2 cellular contexts compared by ENCODE assay signal in the genomic region with DNA sequence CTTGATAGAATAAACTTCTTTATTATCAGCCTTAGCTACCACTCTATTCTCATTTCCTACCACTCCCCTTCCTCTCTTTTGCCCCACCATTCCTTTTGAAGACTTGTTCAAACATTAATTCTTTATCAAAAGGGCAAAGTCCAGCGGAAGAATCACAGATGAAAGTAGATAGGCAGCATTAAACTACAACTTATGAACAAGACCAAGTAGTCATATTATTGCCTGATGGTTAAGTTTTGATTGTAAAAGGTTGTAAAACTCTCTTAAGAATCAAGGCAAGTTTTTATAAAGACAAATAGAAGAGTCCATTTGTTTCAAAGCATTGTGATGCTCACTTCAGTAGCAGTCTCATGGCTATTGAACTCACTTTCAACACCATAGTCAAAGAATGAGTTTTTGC.
TF ChIP-seq lines count a peak whose summit lies in the region.

No MANE protein-coding gene starts in this region.

TF ChIP-seq in HepG2, 621 proteins besides CTCF, POLR2A, EP300 and RAD21 (continues in another document):
- TF ChIP-seq, protein P1, sequence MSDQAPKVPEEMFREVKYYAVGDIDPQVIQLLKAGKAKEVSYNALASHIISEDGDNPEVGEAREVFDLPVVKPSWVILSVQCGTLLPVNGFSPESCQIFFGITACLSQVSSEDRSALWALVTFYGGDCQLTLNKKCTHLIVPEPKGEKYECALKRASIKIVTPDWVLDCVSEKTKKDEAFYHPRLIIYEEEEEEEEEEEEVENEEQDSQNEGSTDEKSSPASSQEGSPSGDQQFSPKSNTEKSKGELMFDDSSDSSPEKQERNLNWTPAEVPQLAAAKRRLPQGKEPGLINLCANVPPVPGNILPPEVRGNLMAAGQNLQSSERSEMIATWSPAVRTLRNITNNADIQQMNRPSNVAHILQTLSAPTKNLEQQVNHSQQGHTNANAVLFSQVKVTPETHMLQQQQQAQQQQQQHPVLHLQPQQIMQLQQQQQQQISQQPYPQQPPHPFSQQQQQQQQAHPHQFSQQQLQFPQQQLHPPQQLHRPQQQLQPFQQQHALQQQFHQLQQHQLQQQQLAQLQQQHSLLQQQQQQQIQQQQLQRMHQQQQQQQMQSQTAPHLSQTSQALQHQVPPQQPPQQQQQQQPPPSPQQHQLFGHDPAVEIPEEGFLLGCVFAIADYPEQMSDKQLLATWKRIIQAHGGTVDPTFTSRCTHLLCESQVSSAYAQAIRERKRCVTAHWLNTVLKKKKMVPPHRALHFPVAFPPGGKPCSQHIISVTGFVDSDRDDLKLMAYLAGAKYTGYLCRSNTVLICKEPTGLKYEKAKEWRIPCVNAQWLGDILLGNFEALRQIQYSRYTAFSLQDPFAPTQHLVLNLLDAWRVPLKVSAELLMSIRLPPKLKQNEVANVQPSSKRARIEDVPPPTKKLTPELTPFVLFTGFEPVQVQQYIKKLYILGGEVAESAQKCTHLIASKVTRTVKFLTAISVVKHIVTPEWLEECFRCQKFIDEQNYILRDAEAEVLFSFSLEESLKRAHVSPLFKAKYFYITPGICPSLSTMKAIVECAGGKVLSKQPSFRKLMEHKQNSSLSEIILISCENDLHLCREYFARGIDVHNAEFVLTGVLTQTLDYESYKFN (CRISPR knock-in tag; conservative IDR thresholded peaks at IDR 0.05) = peak; percentile 80
- TF ChIP-seq NR2F2 (IDR thresholded peaks at IDR 0.05; ENCODE audit: borderline replicate concordance, low read depth) = no peak
- TF ChIP-seq TCF7 (IDR thresholded peaks at IDR 0.05; ENCODE audit: low read depth) = peak; percentile 81
- no peak for TF ChIP-seq ZNF44 (CRISPR knock-in tag; IDR thresholded peaks at IDR 0.05)
- TF ChIP-seq, protein P2, sequence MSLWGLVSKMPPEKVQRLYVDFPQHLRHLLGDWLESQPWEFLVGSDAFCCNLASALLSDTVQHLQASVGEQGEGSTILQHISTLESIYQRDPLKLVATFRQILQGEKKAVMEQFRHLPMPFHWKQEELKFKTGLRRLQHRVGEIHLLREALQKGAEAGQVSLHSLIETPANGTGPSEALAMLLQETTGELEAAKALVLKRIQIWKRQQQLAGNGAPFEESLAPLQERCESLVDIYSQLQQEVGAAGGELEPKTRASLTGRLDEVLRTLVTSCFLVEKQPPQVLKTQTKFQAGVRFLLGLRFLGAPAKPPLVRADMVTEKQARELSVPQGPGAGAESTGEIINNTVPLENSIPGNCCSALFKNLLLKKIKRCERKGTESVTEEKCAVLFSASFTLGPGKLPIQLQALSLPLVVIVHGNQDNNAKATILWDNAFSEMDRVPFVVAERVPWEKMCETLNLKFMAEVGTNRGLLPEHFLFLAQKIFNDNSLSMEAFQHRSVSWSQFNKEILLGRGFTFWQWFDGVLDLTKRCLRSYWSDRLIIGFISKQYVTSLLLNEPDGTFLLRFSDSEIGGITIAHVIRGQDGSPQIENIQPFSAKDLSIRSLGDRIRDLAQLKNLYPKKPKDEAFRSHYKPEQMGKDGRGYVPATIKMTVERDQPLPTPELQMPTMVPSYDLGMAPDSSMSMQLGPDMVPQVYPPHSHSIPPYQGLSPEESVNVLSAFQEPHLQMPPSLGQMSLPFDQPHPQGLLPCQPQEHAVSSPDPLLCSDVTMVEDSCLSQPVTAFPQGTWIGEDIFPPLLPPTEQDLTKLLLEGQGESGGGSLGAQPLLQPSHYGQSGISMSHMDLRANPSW (CRISPR knock-in tag; IDR thresholded peaks at IDR 0.05; ENCODE audit: borderline replicate concordance) = no peak
- no peak for TF ChIP-seq SOX6 (IDR thresholded peaks at IDR 0.05)
- peak; percentile 57; the same call in 1 of the 2 replicates for TF ChIP-seq SOX6 (CRISPR knock-in tag; IDR thresholded peaks at IDR 0.05)
- TF ChIP-seq GATAD2A (CRISPR knock-in tag; IDR thresholded peaks at IDR 0.05) = peak; percentile 64
- TF ChIP-seq, protein P3, sequence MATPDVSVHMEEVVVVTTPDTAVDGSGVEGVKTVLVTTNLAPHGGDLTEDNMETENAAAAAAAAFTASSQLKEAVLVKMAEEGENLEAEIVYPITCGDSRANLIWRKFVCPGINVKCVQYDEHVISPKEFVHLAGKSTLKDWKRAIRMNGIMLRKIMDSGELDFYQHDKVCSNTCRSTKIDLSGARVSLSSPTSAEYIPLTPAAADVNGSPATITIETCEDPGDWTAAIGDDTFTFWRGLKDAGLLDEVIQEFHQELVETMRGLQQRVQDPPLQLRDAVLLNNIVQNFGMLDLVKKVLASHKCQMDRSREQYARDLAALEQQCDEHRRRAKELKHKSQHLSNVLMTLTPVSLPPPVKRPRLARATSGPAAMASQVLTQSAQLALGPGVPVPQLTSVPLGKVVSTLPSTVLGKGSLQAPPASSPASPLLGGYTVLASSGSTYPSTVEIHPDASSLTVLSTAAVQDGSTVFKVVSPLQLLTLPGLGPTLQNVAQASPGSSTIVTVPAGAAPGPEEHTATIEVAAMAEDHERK (CRISPR knock-in tag; IDR thresholded peaks at IDR 0.05; ENCODE audit: low read depth) = no peak
- peak; percentile 44; the same call in 1 of the 2 replicates for TF ChIP-seq RARA (CRISPR knock-in tag; IDR thresholded peaks at IDR 0.05)
- TF ChIP-seq ETV5 (CRISPR knock-in tag; IDR thresholded peaks at IDR 0.05; ENCODE audit: borderline replicate concordance) = peak; percentile 80; the same call in 1 of the 2 replicates
- TF ChIP-seq SP5 (CRISPR knock-in tag; IDR thresholded peaks at IDR 0.05; ENCODE audit: borderline replicate concordance, low read depth) = peak; percentile 88
- TF ChIP-seq ARNT2 (CRISPR knock-in tag; IDR thresholded peaks at IDR 0.05; ENCODE audit: low read depth) = no peak
- peak; percentile 92 for TF ChIP-seq NCOA2 (CRISPR knock-in tag; IDR thresholded peaks at IDR 0.05)
- no peak for TF ChIP-seq ELF1 (CRISPR knock-in tag; IDR thresholded peaks at IDR 0.05)
- peak; percentile 77; the same call in 1 of the 2 replicates for TF ChIP-seq NFIC (IDR thresholded peaks at IDR 0.05; ENCODE audit: low read length)
- TF ChIP-seq CEBPG (CRISPR knock-in tag; IDR thresholded peaks at IDR 0.05) = 0 out of 2 replicates have a peak, but pooled peaks have one; percentile 9
- TF ChIP-seq CHD4 (IDR thresholded peaks at IDR 0.05; ENCODE audit: borderline replicate concordance, low read length) = peak; percentile 23; the same call in 1 of the 2 replicates
- TF ChIP-seq SRSF1 (optimal IDR thresholded peaks at IDR 0.05; ENCODE audit: low read depth, low read length) = no peak

TF ChIP-seq in SK-N-SH, 30 proteins besides CTCF, POLR2A, EP300 and RAD21:
- TF ChIP-seq MXI1 (IDR thresholded peaks at IDR 0.05; ENCODE audit: low read depth, low read length) (no peak), NRF1 (IDR thresholded peaks at IDR 0.05; ENCODE audit: low read depth, low read length) (no peak), NFIC (IDR thresholded peaks at IDR 0.05; ENCODE audit: borderline replicate concordance) (no peak), TEAD4 (IDR thresholded peaks at IDR 0.05; ENCODE audit: borderline replicate concordance, insufficient read depth) (no peak), RCOR1 (IDR thresholded peaks at IDR 0.05; ENCODE audit: low read length) (no peak), FOXJ3 (CRISPR knock-in tag; IDR thresholded peaks at IDR 0.05) (no peak), EZH2phosphoT487 (IDR thresholded peaks at IDR 0.05; ENCODE audit: borderline replicate concordance, low read depth) (no peak), RFX5 (IDR thresholded peaks at IDR 0.05; ENCODE audit: low read length) (no peak), RXRA (IDR thresholded peaks at IDR 0.05; ENCODE audit: borderline replicate concordance, low read depth) (no peak), ELF1 (IDR thresholded peaks at IDR 0.05) (no peak), POLR2AphosphoS5 (IDR thresholded peaks at IDR 0.05; ENCODE audit: low read depth, low read length) (no peak)
- TF ChIP-seq, protein P4, sequence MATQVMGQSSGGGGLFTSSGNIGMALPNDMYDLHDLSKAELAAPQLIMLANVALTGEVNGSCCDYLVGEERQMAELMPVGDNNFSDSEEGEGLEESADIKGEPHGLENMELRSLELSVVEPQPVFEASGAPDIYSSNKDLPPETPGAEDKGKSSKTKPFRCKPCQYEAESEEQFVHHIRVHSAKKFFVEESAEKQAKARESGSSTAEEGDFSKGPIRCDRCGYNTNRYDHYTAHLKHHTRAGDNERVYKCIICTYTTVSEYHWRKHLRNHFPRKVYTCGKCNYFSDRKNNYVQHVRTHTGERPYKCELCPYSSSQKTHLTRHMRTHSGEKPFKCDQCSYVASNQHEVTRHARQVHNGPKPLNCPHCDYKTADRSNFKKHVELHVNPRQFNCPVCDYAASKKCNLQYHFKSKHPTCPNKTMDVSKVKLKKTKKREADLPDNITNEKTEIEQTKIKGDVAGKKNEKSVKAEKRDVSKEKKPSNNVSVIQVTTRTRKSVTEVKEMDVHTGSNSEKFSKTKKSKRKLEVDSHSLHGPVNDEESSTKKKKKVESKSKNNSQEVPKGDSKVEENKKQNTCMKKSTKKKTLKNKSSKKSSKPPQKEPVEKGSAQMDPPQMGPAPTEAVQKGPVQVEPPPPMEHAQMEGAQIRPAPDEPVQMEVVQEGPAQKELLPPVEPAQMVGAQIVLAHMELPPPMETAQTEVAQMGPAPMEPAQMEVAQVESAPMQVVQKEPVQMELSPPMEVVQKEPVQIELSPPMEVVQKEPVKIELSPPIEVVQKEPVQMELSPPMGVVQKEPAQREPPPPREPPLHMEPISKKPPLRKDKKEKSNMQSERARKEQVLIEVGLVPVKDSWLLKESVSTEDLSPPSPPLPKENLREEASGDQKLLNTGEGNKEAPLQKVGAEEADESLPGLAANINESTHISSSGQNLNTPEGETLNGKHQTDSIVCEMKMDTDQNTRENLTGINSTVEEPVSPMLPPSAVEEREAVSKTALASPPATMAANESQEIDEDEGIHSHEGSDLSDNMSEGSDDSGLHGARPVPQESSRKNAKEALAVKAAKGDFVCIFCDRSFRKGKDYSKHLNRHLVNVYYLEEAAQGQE (IDR thresholded peaks at IDR 0.05; ENCODE audit: low read depth, low read length) = no peak
- TF ChIP-seq, protein P5, sequence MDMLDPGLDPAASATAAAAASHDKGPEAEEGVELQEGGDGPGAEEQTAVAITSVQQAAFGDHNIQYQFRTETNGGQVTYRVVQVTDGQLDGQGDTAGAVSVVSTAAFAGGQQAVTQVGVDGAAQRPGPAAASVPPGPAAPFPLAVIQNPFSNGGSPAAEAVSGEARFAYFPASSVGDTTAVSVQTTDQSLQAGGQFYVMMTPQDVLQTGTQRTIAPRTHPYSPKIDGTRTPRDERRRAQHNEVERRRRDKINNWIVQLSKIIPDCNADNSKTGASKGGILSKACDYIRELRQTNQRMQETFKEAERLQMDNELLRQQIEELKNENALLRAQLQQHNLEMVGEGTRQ (IDR thresholded peaks at IDR 0.05; ENCODE audit: borderline replicate concordance, low read depth, low read length) = no peak
- TF ChIP-seq, protein P6, sequence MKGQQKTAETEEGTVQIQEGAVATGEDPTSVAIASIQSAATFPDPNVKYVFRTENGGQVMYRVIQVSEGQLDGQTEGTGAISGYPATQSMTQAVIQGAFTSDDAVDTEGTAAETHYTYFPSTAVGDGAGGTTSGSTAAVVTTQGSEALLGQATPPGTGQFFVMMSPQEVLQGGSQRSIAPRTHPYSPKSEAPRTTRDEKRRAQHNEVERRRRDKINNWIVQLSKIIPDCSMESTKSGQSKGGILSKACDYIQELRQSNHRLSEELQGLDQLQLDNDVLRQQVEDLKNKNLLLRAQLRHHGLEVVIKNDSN (IDR thresholded peaks at IDR 0.05; ENCODE audit: borderline replicate concordance, low read depth) = no peak
